In the genomic region with DNA sequence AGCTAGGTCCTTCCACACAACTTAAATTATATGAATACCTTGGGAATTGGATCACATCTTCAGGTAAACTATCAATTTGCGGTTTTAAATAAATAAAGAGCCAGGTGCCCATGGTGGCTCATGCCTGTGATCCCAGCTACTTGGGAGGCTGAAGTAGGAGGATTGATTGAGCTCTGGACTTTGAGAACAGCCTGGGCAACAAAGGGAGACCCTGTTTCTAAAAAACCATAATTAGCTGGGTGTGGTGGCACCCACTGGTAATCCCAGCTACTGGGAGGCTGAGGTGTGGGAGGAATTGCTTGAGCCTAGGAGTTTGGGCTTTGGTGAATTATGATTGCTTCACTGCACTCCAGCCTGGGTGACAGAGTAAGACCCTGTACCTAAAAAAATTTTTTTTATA, we compare ENCODE assay signal across 12 cellular contexts. TPM values are rescaled to one million over a fixed set of nuclear protein-coding genes. Genes with fewer than 3 reads are reported as not detected.
DNase-seq lines count a peak whose midpoint lies in the region; ATAC-seq and TF ChIP-seq lines count a peak whose summit lies in the region.
"Had no signal": no experiment of that assay in that cellular context is flagged by ENCODE, and none has a peak within 500 bp of the region (broad histone marks: within the 10 kb centered on the region; RNA-seq: fewer than 3 reads in every experiment).

No MANE protein-coding gene starts in this region.

- TF ChIP-seq EP300 in ovary (IDR thresholded peaks at IDR 0.05) = no peak

- intact Hi-C loops in ovary (cut with DNase I) = loop anchor here in 2 of 4 donors (5.0 to 10.0 kb wide), 2 partner anchors 53 to 56 kb away; no protein-coding TSS in a partner anchor

- no peaks in the 10 kb centered on the region for H3K9me3 Mint-ChIP-seq in activated T-cell treated with anti-CD3 and anti-CD28 coated beads, Interleukin-2, amount 50 U/mL, for 72 hours
- no peaks in the 10 kb centered on the region for H3K9me3 Mint-ChIP-seq in chondrocyte (ENCODE audit: low read depth)
- H3K9me3 Mint-ChIP-seq in stimulated activated naive CD8-positive, alpha-beta T cell treated with anti-CD3 and anti-CD28 coated beads, Interleukin-15, amount 100 ng/mL, for 72 hours = no peaks in the 10 kb centered on the region

- H3K36me3 Mint-ChIP-seq in activated T-cell treated with anti-CD3 and anti-CD28 coated beads, Interleukin-2, amount 50 U/mL, for 72 hours (ENCODE audit: insufficient read depth in 2 of 2) = peaks cover 23 to 49% of the 10 kb centered on the region in 2 donors
- peaks cover 2% of the 10 kb centered on the region for H3K36me3 Mint-ChIP-seq in chondrocyte (ENCODE audit: low read depth)

- H3K4me3 Mint-ChIP-seq in activated T-cell treated with anti-CD3 and anti-CD28 coated beads, Interleukin-2, amount 50 U/mL, for 72 hours = peak overlapping the region; percentile 78 to 96
- no peak overlapping the region for H3K4me3 Mint-ChIP-seq in chondrocyte (ENCODE audit: unreplicated experiment)
- H3K4me3 Mint-ChIP-seq in stimulated activated naive CD8-positive, alpha-beta T cell treated with anti-CD3 and anti-CD28 coated beads, Interleukin-15, amount 100 ng/mL, for 72 hours = peak overlapping the region; percentile 29 to 90

- H3K27ac Mint-ChIP-seq in activated T-cell treated with anti-CD3 and anti-CD28 coated beads, Interleukin-2, amount 50 U/mL, for 72 hours = peak overlapping the region; percentile 42
- peak overlapping the region; percentile 22 for H3K27ac Mint-ChIP-seq in chondrocyte (ENCODE audit: unreplicated experiment)
- H3K27ac Mint-ChIP-seq in stimulated activated naive CD8-positive, alpha-beta T cell treated with anti-CD3 and anti-CD28 coated beads, Interleukin-15, amount 100 ng/mL, for 72 hours = no peak overlapping the region

- DNase-seq in activated T-cell treated with anti-CD3 and anti-CD28 coated beads, Interleukin-2, amount 50 U/mL, for 72 hours = no peak
- no peak for DNase-seq in activated T-cell treated with anti-CD3 and anti-CD28 coated beads, Interleukin-2, amount 50 U/mL, for 1 hour
- DNase-seq in NCI-H69 (lab: John Stamatoyannopoulos, UW) = peak; percentile 50
- no peak for DNase-seq in chondrocyte (ENCODE audit: low spot score)
- no peak for DNase-seq in stimulated activated naive CD8-positive, alpha-beta T cell treated with anti-CD3 and anti-CD28 coated beads, Interleukin-15, amount 100 ng/mL, for 72 hours
- no peak for DNase-seq in hepatic stellate cell (ENCODE audit: low spot score)
- no peak for DNase-seq in ovary
- DNase-seq: activated CD4-positive, CD25-positive, alpha-beta regulatory T cell treated with anti-CD3 and anti-CD28 coated beads, Interleukin-2, amount 50 U/mL, for 72 hours; NCI-H226; SHP77 had no signal

- no peak for TF ChIP-seq POLR2A in ovary (IDR thresholded peaks at IDR 0.05)

- H3K4me3 ChIP-seq in ovary = no peak overlapping the region

- no peaks in the 10 kb centered on the region for H3K9me3 ChIP-seq in ovary

- no peaks in the 10 kb centered on the region for H3K27me3 ChIP-seq in ovary

- 49 to 96% (median 95%) methylated on average over 1 of the region's 1 CpG for WGBS in ovary, 3 donors

- no peaks in the 10 kb centered on the region for H3K36me3 ChIP-seq in ovary

- no peak overlapping the region for H3K27ac ChIP-seq in ovary

- no peak for TF ChIP-seq CTCF in chondrocyte (IDR thresholded peaks at IDR 0.05)
- TF ChIP-seq CTCF in ovary (IDR thresholded peaks at IDR 0.05) = no peak

- peaks cover 43% of the 10 kb centered on the region for H3K4me1 Mint-ChIP-seq in activated T-cell treated with anti-CD3 and anti-CD28 coated beads, Interleukin-2, amount 50 U/mL, for 72 hours (ENCODE audit: low read depth)
- H3K4me1 Mint-ChIP-seq in chondrocyte (ENCODE audit: low read depth) = peaks cover 31% of the 10 kb centered on the region
- peaks cover 42% of the 10 kb centered on the region for H3K4me1 Mint-ChIP-seq in stimulated activated naive CD8-positive, alpha-beta T cell treated with anti-CD3 and anti-CD28 coated beads, Interleukin-15, amount 100 ng/mL, for 72 hours

- ATAC-seq in activated T-cell treated with anti-CD3 and anti-CD28 coated beads, Interleukin-2, amount 50 U/mL, for 72 hours (replicated peaks in 1 of 2) = no peak
- no peak for ATAC-seq in stimulated activated naive CD8-positive, alpha-beta T cell treated with anti-CD3 and anti-CD28 coated beads, Interleukin-15, amount 100 ng/mL, for 72 hours
- no peak for ATAC-seq in HG03196 (IDR thresholded peaks at IDR 0.05; ENCODE audit: unreplicated experiment)

- H3K27me3 Mint-ChIP-seq in activated T-cell treated with anti-CD3 and anti-CD28 coated beads, Interleukin-2, amount 50 U/mL, for 72 hours (ENCODE audit: low read depth) = no peaks in the 10 kb centered on the region
- no peaks in the 10 kb centered on the region for H3K27me3 Mint-ChIP-seq in chondrocyte (ENCODE audit: low read depth)
- no peaks in the 10 kb centered on the region for H3K27me3 Mint-ChIP-seq in stimulated activated naive CD8-positive, alpha-beta T cell treated with anti-CD3 and anti-CD28 coated beads, Interleukin-15, amount 100 ng/mL, for 72 hours

- H3K4me1 ChIP-seq in ovary (ENCODE audit: insufficient read depth) = peaks cover 6% of the 10 kb centered on the region

RNA-seq across cellular contexts. Expression of a gene that starts 3.4 kb away (rescaled TPM):
- 10 to 100 TPM; 50.8 to 58.5 TPM for total RNA-seq in activated T-cell treated with anti-CD3 and anti-CD28 coated beads, Interleukin-2, amount 50 U/mL, for 72 hours
- total RNA-seq in chondrocyte = 13.6 to 22.9 TPM (median 13.8 TPM) in 3 replicates
- 10 to 100 TPM in 2 of 7 donors, 1 to 10 TPM in 5; 4.7 to 36.1 (median 8.8) TPM for total RNA-seq in ovary
- polyA plus RNA-seq in ovary = 10 to 100 TPM; 17.5 to 26.7 TPM

RNA-seq across cellular contexts. Expression of a gene that starts 20.6 kb away (rescaled TPM):
- total RNA-seq in activated T-cell treated with anti-CD3 and anti-CD28 coated beads, Interleukin-2, amount 50 U/mL, for 72 hours = not detected
- not detected in 3 replicates for total RNA-seq in chondrocyte
- total RNA-seq in ovary = not detected
- polyA plus RNA-seq in ovary = not detected
- total RNA-seq: G401 had no signal

RNA-seq across cellular contexts. Expression of a gene that starts 59.2 kb away (rescaled TPM):
- total RNA-seq in activated T-cell treated with anti-CD3 and anti-CD28 coated beads, Interleukin-2, amount 50 U/mL, for 72 hours = 100 to 1,000 TPM; 181 to 194 TPM
- total RNA-seq in chondrocyte = 74.0 to 91.9 TPM (median 90.2 TPM) in 3 replicates
- 100 to 1,000 TPM in 1 of 7 donors, 10 to 100 TPM in 6; 40.6 to 101 (median 76.0) TPM for total RNA-seq in ovary
- 10 to 100 TPM; 60.7 to 87.3 TPM for polyA plus RNA-seq in ovary

Comparison
In these comparisons a context has a peak if more than half of its experiments do, and no peak if none do; other contexts are left out.
1. H3K27ac Mint-ChIP-seq: peak in activated T-cell treated with anti-CD3 and anti-CD28 coated beads, Interleukin-2, amount 50 U/mL, for 72 hours (single experiment) and chondrocyte (single experiment); none in stimulated activated naive CD8-positive, alpha-beta T cell treated with anti-CD3 and anti-CD28 coated beads, Interleukin-15, amount 100 ng/mL, for 72 hours (0 of 2).